Comparison of ENCODE assay signal across 14 cellular contexts in the genomic region with DNA sequence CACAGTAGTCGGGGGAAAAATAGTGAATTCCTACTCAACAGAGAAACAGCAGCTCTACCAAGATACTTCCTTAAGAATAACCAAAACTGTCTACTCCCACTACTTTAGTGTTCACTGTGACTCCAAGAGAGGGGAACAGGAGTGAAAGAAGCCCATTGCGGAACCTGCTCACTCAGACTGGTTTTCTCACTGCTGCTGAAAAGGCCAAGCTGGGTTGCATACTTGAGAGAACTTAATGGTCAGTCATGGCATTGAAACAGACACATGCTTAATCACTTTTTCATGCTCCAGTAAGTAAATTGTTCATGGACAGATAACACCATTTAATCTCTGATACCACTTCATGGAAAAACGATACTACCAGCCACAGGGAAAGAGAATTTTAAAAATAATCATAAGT. TPM values are rescaled to one million over a fixed set of nuclear protein-coding genes. Genes with fewer than 3 reads are reported as not detected.
A peak's percentile ranks its signal among the peaks of the same experiment; 100 is the strongest.
DNase-seq lines count a peak whose midpoint lies in the region; ATAC-seq, FAIRE-seq and TF ChIP-seq lines count a peak whose summit lies in the region.
"Had no signal": no experiment of that assay in that cellular context is flagged by ENCODE, and none has a peak within 500 bp of the region (broad histone marks: within the 10 kb centered on the region; RNA-seq: fewer than 3 reads in every experiment).

No MANE protein-coding gene starts in this region.

- peak; percentile 63 for DNase-seq in SIG-M5 treated with dmso at 0.1 percent for 504 hours (lab: John Stamatoyannopoulos, UW; ENCODE audit: unreplicated experiment)
- DNase-seq in SIG-M5 (lab: John Stamatoyannopoulos, UW): no peak
- DNase-seq in H1 (ENCODE audit: low read depth in 1 of 2, low spot score in 2 of 2): no peak
- no peak for DNase-seq in uterus
- no peak for DNase-seq in T1000 (lab: John Stamatoyannopoulos, UW)
- no peak for DNase-seq in NCI-H1694 (lab: John Stamatoyannopoulos, UW)
- DNase-seq: activated T-cell treated with anti-CD3 and anti-CD28 coated beads, Interleukin-2, amount 50 U/mL, for 24 hours; naive B cell; NCI-H187 treated with DMSO at 0.1 percent for 48 hours; stimulated activated naive CD4-positive, alpha-beta T cell treated with Interleukin-2 at 50 U/mL for 16 hours; WERI-Rb-1 had no signal

- H4K5ac ChIP-seq in H1 (ENCODE audit: insufficient read length, low read depth, low read length): no peak overlapping the region

- no peak for TF ChIP-seq EP300 in H1 (IDR thresholded peaks at IDR 0.05; ENCODE audit: borderline replicate concordance in 1 of 2, low read depth in 2 of 2, low read length in 2 of 2)

- 93% methylated on average over 3 of the region's 3 CpGs; no CpG with 5 or more reads in 1 of the 2 experiments for WGBS in H1 (ENCODE audit: extremely low coverage in 1 of 2, insufficient coverage in 1 of 2, insufficient read length in 1 of 2, insufficient replicate concordance in 2 of 2, low coverage in 1 of 2, low lambda C conversion rate in 2 of 2, missing lambda C conversion rate in 1 of 2), 2 experiments

- no peak for TF ChIP-seq CTCF in H1 (IDR thresholded peaks at IDR 0.05; ENCODE audit: control extremely low read depth in 1 of 3, insufficient read depth in 1 of 3, low read depth in 1 of 3, low read length in 3 of 3)
- no peak for TF ChIP-seq CTCF in uterus (IDR thresholded peaks at IDR 0.05)

- no peak overlapping the region for H3K56ac ChIP-seq in H1 (replicated peaks; ENCODE audit: insufficient read length, low read depth, low read length)

- H3K23ac ChIP-seq in H1 (ENCODE audit: insufficient read length): no peak overlapping the region

- TF ChIP-seq POLR2A in H1 (IDR thresholded peaks at IDR 0.05; ENCODE audit: control extremely low read depth in 1 of 2, low read depth in 2 of 2, low read length in 2 of 2) (no peak), uterus (IDR thresholded peaks at IDR 0.05) (no peak)

- H3K79me2 ChIP-seq in H1 (ENCODE audit: control insufficient read depth in 1 of 2, insufficient read depth in 2 of 2, low read length in 2 of 2): no peaks in the 10 kb centered on the region

- no peak overlapping the region for H3K18ac ChIP-seq in H1 (ENCODE audit: extremely low read depth, low read length)

- H3K9ac ChIP-seq in H1 (replicated peaks in 1 of 4; ENCODE audit: extremely low read depth in 1 of 4, low read depth in 3 of 4, low read length in 3 of 4): no peak overlapping the region
- H3K9ac ChIP-seq in muscle layer of colon (ENCODE audit: low read length): no peak overlapping the region

- no peak overlapping the region for H2BK20ac ChIP-seq in H1 (ENCODE audit: low read length)

- intact Hi-C loops in uterus (cut with DNase I; ENCODE audit: low total_unique reads): no loop called here

- FAIRE-seq in H1 (lab: Jason Lieb, UNC): no peak
- FAIRE-seq: A549 had no signal

- no peak overlapping the region for H2BK12ac ChIP-seq in H1 (ENCODE audit: low read depth, low read length)

- H3K23me2 ChIP-seq in H1 (ENCODE audit: low read depth, low read length): no peaks in the 10 kb centered on the region

- no peaks in the 10 kb centered on the region for H3K79me1 ChIP-seq in H1 (ENCODE audit: low read depth, low read length)

- H3K27ac ChIP-seq in H1 (ENCODE audit: low read depth, low read length) (no peak overlapping the region), muscle layer of colon (ENCODE audit: low read depth, low read length) (peak overlapping the region; percentile 64), uterus (peak overlapping the region; percentile 74 to 79)
- H3K27ac ChIP-seq: A549, WERI-Rb-1 had no signal

- peaks cover 0 to 7% (median 0%) of the 10 kb centered on the region in 4 experiments; a peak in 1 of 7 replicates for H3K4me1 ChIP-seq in H1 (replicated peaks in 1 of 4; ENCODE audit: control insufficient read depth in 3 of 4, insufficient read depth in 4 of 4, low read length in 3 of 4)
- peaks cover 16% of the 10 kb centered on the region for H3K4me1 ChIP-seq in muscle layer of colon (ENCODE audit: insufficient read depth, low read length)
- H3K4me1 ChIP-seq in uterus: no peaks in the 10 kb centered on the region
- H3K4me1 ChIP-seq: A549 had no signal

- no peak overlapping the region for H2BK15ac ChIP-seq in H1 (ENCODE audit: low read length)

- H3K14ac ChIP-seq in H1 (ENCODE audit: insufficient read length): no peak overlapping the region

- CTCF ChIA-PET in H1 (lab: Charles Lee; ENCODE audit: partially characterized antibody): interaction anchor here (0.8 to 2.5 kb wide), 13 partner anchors 9 to 650 kb away, joined by 3 to 15 read pairs (median 5); no protein-coding TSS in a partner anchor

- H4K91ac ChIP-seq in H1 (replicated peaks; ENCODE audit: insufficient read length, low read length): no peak overlapping the region

- no peak overlapping the region for H2AK5ac ChIP-seq in H1 (ENCODE audit: low read depth, low read length)

- no peaks in the 10 kb centered on the region for H4K20me1 ChIP-seq in H1 (replicated peaks in 1 of 2; ENCODE audit: control insufficient read depth in 1 of 2, insufficient read depth in 2 of 2, low read length in 2 of 2)

- H3K9me3 ChIP-seq in H1 (ENCODE audit: insufficient read depth in 2 of 2, low read depth in 1 of 2, low read length in 1 of 2): no peaks in the 10 kb centered on the region
- H3K9me3 ChIP-seq in muscle layer of colon (ENCODE audit: low read length): no peaks in the 10 kb centered on the region
- no peaks in the 10 kb centered on the region for H3K9me3 ChIP-seq in uterus
- H3K9me3 ChIP-seq: A549 had no signal

- no peak overlapping the region for H3K4ac ChIP-seq in H1 (replicated peaks; ENCODE audit: insufficient read length, low read depth, low read length)

- TF ChIP-seq RAD21 in H1 (IDR thresholded peaks at IDR 0.05 in 1 of 2, conservative IDR thresholded peaks at IDR 0.05 in 1 of 2; ENCODE audit: low read depth in 2 of 2, low read length in 2 of 2): no peak

- no peak overlapping the region for H2BK120ac ChIP-seq in H1 (replicated peaks; ENCODE audit: low read depth, low read length)

- 0 out of 2 replicates have a peak overlapping the region, but pooled peaks have one; percentile 36 for H2AFZ ChIP-seq in H1 (ENCODE audit: low read length)

- no peak overlapping the region for H2BK5ac ChIP-seq in H1 (ENCODE audit: low read depth, low read length)

- H3K4me3 ChIP-seq in H1 (ENCODE audit: extremely low read depth in 1 of 4, insufficient read depth in 2 of 4, low read depth in 3 of 4, low read length in 4 of 4) (no peak overlapping the region), muscle layer of colon (ENCODE audit: low read depth in 1 of 2, low read length in 2 of 2) (no peak overlapping the region), uterus (no peak overlapping the region)
- H3K4me3 ChIP-seq: A549 had no signal

- ATAC-seq in GM19035 (IDR thresholded peaks at IDR 0.05; ENCODE audit: unreplicated experiment): no peak

- no peak overlapping the region for H3K4me2 ChIP-seq in H1 (ENCODE audit: insufficient read depth in 1 of 2, low read depth in 2 of 2, low read length in 2 of 2)
- H3K4me2 ChIP-seq: A549 had no signal

- no peak overlapping the region for H4K8ac ChIP-seq in H1 (ENCODE audit: extremely low read depth, insufficient read depth, low read length)

- no peaks in the 10 kb centered on the region for H3K36me3 ChIP-seq in H1 (ENCODE audit: control insufficient read depth in 2 of 4, insufficient read depth in 4 of 4, low read length in 3 of 4)
- no peaks in the 10 kb centered on the region for H3K36me3 ChIP-seq in muscle layer of colon (ENCODE audit: insufficient read depth, low read length)
- no peaks in the 10 kb centered on the region for H3K36me3 ChIP-seq in uterus
- H3K36me3 ChIP-seq: WERI-Rb-1 had no signal

- POLR2A ChIA-PET in H1 (lab: Charles Lee; ENCODE audit: partially characterized antibody): no interaction called here

- peaks cover 0 to 1% (median 0%) of the 10 kb centered on the region in 4 experiments; a peak in 1 of 7 replicates for H3K27me3 ChIP-seq in H1 (replicated peaks in 1 of 4; ENCODE audit: control insufficient read depth in 3 of 4, extremely low read depth in 1 of 4, insufficient read depth in 3 of 4, low read length in 3 of 4)
- no peaks in the 10 kb centered on the region for H3K27me3 ChIP-seq in muscle layer of colon (ENCODE audit: control insufficient read depth in 1 of 2, insufficient read depth in 2 of 2, low read length in 2 of 2)
- no peaks in the 10 kb centered on the region for H3K27me3 ChIP-seq in uterus

RNA-seq across cellular contexts. Expression of gene SLC8A1, which starts 35.7 kb away (rescaled TPM):
- 3.2 and 3.6 TPM in 2 replicates for total RNA-seq in H1 (2021; fragmentation: NEBNext Ultra II Directional; extraction: Animal tissue kit (Norgen Biotek cat#: 25700))
- 0.42 and 0.68 TPM in 2 replicates for polyA plus RNA-seq in H1 (2011; rRNA removed)
- 0.59 TPM for polyA plus RNA-seq in H1 (2011; cell fraction: cytosol; rRNA removed)
- 0.81 TPM for polyA plus RNA-seq in H1 (2011; cell fraction: nucleus; rRNA removed)
- 1.3 to 2.9 TPM (median 1.9 TPM) in 4 replicates for polyA plus RNA-seq in H1 (2012, experiment 1 of 2)
- 0.16 TPM for polyA plus RNA-seq in H1 (2012, experiment 2 of 2)
- polyA plus RNA-seq in H1 (2013, experiment 1 of 2): 2.2 TPM
- 2.4 TPM for polyA plus RNA-seq in H1 (2013, experiment 2 of 2)
- polyA minus RNA-seq in H1 (2011; rRNA and poly(A)+ RNA removed): 7.7 and 10.3 TPM in 2 replicates
- polyA minus RNA-seq in H1 (2011; cell fraction: cytosol; rRNA and poly(A)+ RNA removed): 1.5 TPM
- polyA minus RNA-seq in H1 (2011; cell fraction: nucleus; rRNA and poly(A)+ RNA removed): 7.3 TPM
- 100 to 1,000 TPM in 3 of 4 donors, 10 to 100 TPM in 1; 61.2 to 257 (median 140) TPM for total RNA-seq in uterus

Comparison
In these comparisons a context has a peak if more than half of its experiments do, and no peak if none do; other contexts are left out.
1. RNA of gene SLC8A1, which starts 35.7 kb away (total RNA-seq): 61.2 to 257 TPM in uterus; 3.2 to 3.6 TPM in H1; every median in the first group is over 10 times any median in the second.